In genomic region chr22:29022101-29022817, GRCh38 we compare ENCODE assay signal across 29 cellular contexts. TPM values are rescaled to one million over a fixed set of nuclear protein-coding genes. Genes with fewer than 3 reads are reported as not detected.
DNase-seq lines count a peak whose midpoint lies in the region; ATAC-seq, FAIRE-seq and TF ChIP-seq lines count a peak whose summit lies in the region.
"Had no signal": no experiment of that assay in that cellular context is flagged by ENCODE, and none has a peak within 500 bp of the region (broad histone marks: within the 10 kb centered on the region; RNA-seq: fewer than 3 reads in every experiment).

No MANE protein-coding gene starts in this region.

- TF ChIP-seq CTCF in astrocyte (IDR thresholded peaks at IDR 0.05; ENCODE audit: insufficient read depth, low read depth, low read length) = no peak
- no peak for TF ChIP-seq CTCF in kidney epithelial cell (IDR thresholded peaks at IDR 0.05; ENCODE audit: insufficient read depth, low read length, poor library complexity, severe bottlenecking)
- TF ChIP-seq CTCF in activated CD8-positive, alpha-beta T cell treated with anti-CD3 and anti-CD28 coated beads for 36 hours (IDR thresholded peaks at IDR 0.05) = no peak

- no peaks in the 10 kb centered on the region for H4K20me1 ChIP-seq in astrocyte (ENCODE audit: insufficient read depth, low read length)

- in situ Hi-C loops in ACHN (cut with HindIII; ENCODE audit: low pct_ligation_motif_present, low pct_unique_long_range_greater_than_20kb, low sequenced_read_pairs) = no loop called here

- H3K27me3 ChIP-seq in astrocyte (ENCODE audit: insufficient read depth, low read length) (no peaks in the 10 kb centered on the region), kidney epithelial cell (ENCODE audit: control insufficient read depth, insufficient read depth, low read length) (no peaks in the 10 kb centered on the region)
- H3K27me3 ChIP-seq: MG63, transverse colon had no signal

- no peak for ATAC-seq in activated CD8-positive, alpha-beta T cell treated with anti-CD3 and anti-CD28 coated beads for 36 hours
- ATAC-seq: effector memory CD8-positive, alpha-beta T cell; esophagus mucosa had no signal

- no peak overlapping the region for H3K27ac ChIP-seq in astrocyte (ENCODE audit: low read depth, low read length)

- H3K4me3 ChIP-seq in astrocyte (ENCODE audit: insufficient read depth, low read depth, low read length) = no peak overlapping the region
- no peak overlapping the region for H3K4me3 ChIP-seq in kidney epithelial cell (ENCODE audit: low read depth, low read length)
- H3K4me3 ChIP-seq: HAP-1, MG63, transverse colon had no signal

- H3K9ac ChIP-seq in astrocyte (ENCODE audit: low read length) = no peak overlapping the region

- H3K27ac Mint-ChIP-seq in astrocyte (ENCODE audit: unreplicated experiment) = peak overlapping the region; percentile 3
- no peak overlapping the region for H3K27ac Mint-ChIP-seq in activated CD8-positive, alpha-beta T cell treated with anti-CD3 and anti-CD28 coated beads for 36 hours
- H3K27ac Mint-ChIP-seq: CD8-positive, alpha-beta memory T cell; effector memory CD8-positive, alpha-beta T cell had no signal

- H3K4me3 Mint-ChIP-seq in astrocyte (ENCODE audit: unreplicated experiment) = no peak overlapping the region
- no peak overlapping the region for H3K4me3 Mint-ChIP-seq in activated CD8-positive, alpha-beta T cell treated with anti-CD3 and anti-CD28 coated beads for 36 hours
- H3K4me3 Mint-ChIP-seq: CD8-positive, alpha-beta memory T cell; effector memory CD8-positive, alpha-beta T cell had no signal

- DNase-seq in ACHN (peak; percentile 81), astrocyte (ENCODE audit: low read depth) (no peak), kidney epithelial cell (ENCODE audit: low read depth) (peak; percentile 68), mucosa of gallbladder (ENCODE audit: low spot score) (peak; percentile 23), EL (no peak)
- DNase-seq in activated CD8-positive, alpha-beta memory T cell treated with anti-CD3 and anti-CD28 coated beads, Interleukin-2, amount 50 U/mL, for 4 hours = no peak
- no peak for DNase-seq in stimulated activated CD4-positive, alpha-beta T cell treated with anti-CD3 and anti-CD28 coated beads, Interleukin-4, amount 100 ng/mL, for 4 hours
- DNase-seq in activated CD8-positive, alpha-beta T cell treated with anti-CD3 and anti-CD28 coated beads for 36 hours = no peak
- DNase-seq: activated CD4-positive, CD25-positive, alpha-beta regulatory T cell; activated naive CD4-positive, alpha-beta T cell treated with anti-CD3 and anti-CD28 coated beads, Interleukin-2, amount 50 U/mL, for 16 hours; CD8-positive, alpha-beta memory T cell; cortex of kidney; effector memory CD8-positive, alpha-beta T cell; foreskin melanocyte; hippocampal formation; KG1; MG63; NCI-H1417 treated with DMSO at 0.1 percent for 48 hours; NCI-H2081 treated with DMSO at 0.1 percent for 48 hours; NCI-H226; small intestine; stimulated activated CD8-positive, alpha-beta memory T cell treated with anti-CD3 and anti-CD28 coated beads, Interleukin-4, amount 100 ng/mL, for 48 hours; transverse colon had no signal

- no peaks in the 10 kb centered on the region for H3K79me2 ChIP-seq in astrocyte (ENCODE audit: insufficient read depth, low read length)

- no peak for FAIRE-seq in astrocyte (lab: Jason Lieb, UNC)
- FAIRE-seq: A204.1, G401.6, small intestine had no signal

- H3K27me3 Mint-ChIP-seq in astrocyte (ENCODE audit: low read depth, unreplicated experiment) = no peaks in the 10 kb centered on the region
- H3K27me3 Mint-ChIP-seq in activated CD8-positive, alpha-beta T cell treated with anti-CD3 and anti-CD28 coated beads for 36 hours = peaks cover 29% of the 10 kb centered on the region

- POLR2A ChIA-PET in activated CD8-positive, alpha-beta T cell treated with anti-CD3 and anti-CD28 coated beads for 36 hours (lab: Charles Lee) = no interaction called here

- H3K36me3 ChIP-seq in astrocyte (ENCODE audit: insufficient read depth, low read length) (no peaks in the 10 kb centered on the region), kidney epithelial cell (ENCODE audit: control insufficient read depth, insufficient read depth, low read length) (no peaks in the 10 kb centered on the region)
- H3K36me3 ChIP-seq: HAP-1, MG63, transverse colon had no signal

- CTCF ChIA-PET in activated CD8-positive, alpha-beta T cell treated with anti-CD3 and anti-CD28 coated beads for 36 hours (lab: Charles Lee) = interaction anchor here (1.0 kb wide), 1 partner anchor 18 kb away, joined by 3 read pairs; no protein-coding TSS in a partner anchor

- no peak overlapping the region for H2AFZ ChIP-seq in astrocyte (ENCODE audit: low read depth, low read length)

- H3K36me3 Mint-ChIP-seq in astrocyte (ENCODE audit: low read depth, unreplicated experiment) = peaks cover 7% of the 10 kb centered on the region
- peaks cover 4% of the 10 kb centered on the region for H3K36me3 Mint-ChIP-seq in activated CD8-positive, alpha-beta T cell treated with anti-CD3 and anti-CD28 coated beads for 36 hours (ENCODE audit: low read depth)

- peaks cover 16% of the 10 kb centered on the region for H3K4me1 Mint-ChIP-seq in astrocyte (ENCODE audit: low read depth, unreplicated experiment)
- no peaks in the 10 kb centered on the region for H3K4me1 Mint-ChIP-seq in activated CD8-positive, alpha-beta T cell treated with anti-CD3 and anti-CD28 coated beads for 36 hours (ENCODE audit: low read depth)
- H3K4me1 Mint-ChIP-seq: CD8-positive, alpha-beta memory T cell had no signal

- no peaks in the 10 kb centered on the region for H3K9me3 ChIP-seq in astrocyte (ENCODE audit: insufficient read depth, low read depth, low read length)
- H3K9me3 ChIP-seq: HAP-1, MG63, transverse colon had no signal

- H3K4me1 ChIP-seq in astrocyte (ENCODE audit: insufficient read depth, low read length) = no peaks in the 10 kb centered on the region
- H3K4me1 ChIP-seq: HAP-1 had no signal

- H3K9me3 Mint-ChIP-seq in astrocyte (ENCODE audit: unreplicated experiment) = peaks cover 3% of the 10 kb centered on the region
- H3K9me3 Mint-ChIP-seq in activated CD8-positive, alpha-beta T cell treated with anti-CD3 and anti-CD28 coated beads for 36 hours = peaks cover 7% of the 10 kb centered on the region

- no peak overlapping the region for H3K4me2 ChIP-seq in astrocyte (ENCODE audit: low read length)

- intact Hi-C loops in activated CD8-positive, alpha-beta T cell treated with anti-CD3 and anti-CD28 coated beads for 36 hours (cut with micrococcal nuclease) = no loop called here

RNA-seq across cellular contexts. Expression of gene C22orf31, which starts 39.4 kb away (rescaled TPM):
- total RNA-seq in astrocyte (not detected in 2 replicates), kidney epithelial cell (not detected in 2 replicates), mucosa of gallbladder (not detected)
- total RNA-seq in activated CD8-positive, alpha-beta T cell treated with anti-CD3 and anti-CD28 coated beads for 36 hours = not detected
- total RNA-seq: CD8-positive, alpha-beta memory T cell; esophagus mucosa; HT1080; lung microvascular endothelial cell; transverse colon had no signal

RNA-seq across cellular contexts. Expression of gene KREMEN1, which starts 50.6 kb away (rescaled TPM):
- total RNA-seq in astrocyte = 3.3 and 5.9 TPM in 2 replicates
- total RNA-seq in kidney epithelial cell = 6.5 and 7.1 TPM in 2 replicates
- 7.3 TPM for total RNA-seq in mucosa of gallbladder
- under 1 TPM; 0.11 to 0.43 TPM for total RNA-seq in activated CD8-positive, alpha-beta T cell treated with anti-CD3 and anti-CD28 coated beads for 36 hours

Comparison
In these comparisons a context has a peak if more than half of its experiments do, and no peak if none do; other contexts are left out.
1. DNase-seq: peak in ACHN (single experiment), kidney epithelial cell (single experiment) and mucosa of gallbladder (single experiment); none in astrocyte (single experiment), EL (single experiment), activated CD8-positive, alpha-beta memory T cell treated with anti-CD3 and anti-CD28 coated beads, Interleukin-2, amount 50 U/mL, for 4 hours (single experiment), stimulated activated CD4-positive, alpha-beta T cell treated with anti-CD3 and anti-CD28 coated beads, Interleukin-4, amount 100 ng/mL, for 4 hours (0 of 2) and activated CD8-positive, alpha-beta T cell treated with anti-CD3 and anti-CD28 coated beads for 36 hours (single experiment).